ENCODE assay signal across 8 cellular contexts in the genomic region with DNA sequence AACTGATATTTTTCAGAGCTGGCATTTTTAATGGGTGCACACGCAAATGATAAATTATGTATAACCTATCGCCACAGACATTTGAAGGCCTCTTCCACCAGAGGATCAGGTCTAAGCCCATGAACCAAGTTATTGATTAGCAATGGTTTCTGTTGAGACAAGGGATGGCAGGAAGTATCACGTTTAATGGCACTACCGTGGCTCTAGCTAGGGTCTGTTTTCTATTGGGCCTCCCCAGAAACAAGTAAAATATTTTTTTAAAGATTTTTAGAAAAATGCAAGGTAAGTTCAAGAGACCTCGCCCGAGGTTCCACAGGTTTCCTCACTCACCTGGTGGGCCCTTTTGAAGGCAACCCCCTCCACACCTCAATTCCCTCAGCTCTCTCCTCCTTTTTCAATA.
DNase-seq lines count a peak whose midpoint lies in the region; ATAC-seq and TF ChIP-seq lines count a peak whose summit lies in the region.

No MANE protein-coding gene starts in this region.

- H3K9ac ChIP-seq in HUES6 (ENCODE audit: low read length) (peak overlapping the region; percentile 88), mucosa of stomach (ENCODE audit: low read length) (peak overlapping the region; percentile 90)

- H3K4me3 ChIP-seq in HUES6 (ENCODE audit: low read depth, low read length) (peak overlapping the region; percentile 97), brain microvascular endothelial cell (ENCODE audit: low read depth, low read length) (peak overlapping the region; percentile 83), mucosa of stomach (ENCODE audit: low read length) (peak overlapping the region; percentile 40)

- H3K9me3 ChIP-seq in HUES6 (ENCODE audit: control insufficient read depth, insufficient read depth, low read depth, low read length) (no peaks in the 10 kb centered on the region), mucosa of stomach (ENCODE audit: control insufficient read depth, low read length) (no peaks in the 10 kb centered on the region)

- DNase-seq in NCI-H82 (lab: John Stamatoyannopoulos, UW) (peak; percentile 32), NCI-H82 treated with DMSO at 0.1 percent for 48 hours (lab: John Stamatoyannopoulos, UW; ENCODE audit: unreplicated experiment) (no peak), brain microvascular endothelial cell (no peak), NCI-H1105 treated with DMSO at 0.1 percent for 48 hours (lab: John Stamatoyannopoulos, UW) (no peak), GM13976 (ENCODE audit: low spot score) (no peak)

- H3K36me3 ChIP-seq in HUES6 (ENCODE audit: control insufficient read depth, insufficient read depth, low read length) (0 out of 2 replicates have a peak, but pooled peaks cover 2% of the 10 kb centered on the region), brain microvascular endothelial cell (replicated peaks) (peaks cover 8% of the 10 kb centered on the region), mucosa of stomach (ENCODE audit: control insufficient read depth, insufficient read depth, low read length) (no peaks in the 10 kb centered on the region)

- H3K27me3 ChIP-seq in HUES6 (ENCODE audit: control insufficient read depth, insufficient read depth, low read length) = no peaks in the 10 kb centered on the region
- no peaks in the 10 kb centered on the region for H3K27me3 ChIP-seq in brain microvascular endothelial cell (replicated peaks)
- H3K27me3 ChIP-seq in mucosa of stomach (ENCODE audit: control insufficient read depth, insufficient read depth, low read length) = no peaks in the 10 kb centered on the region

- TF ChIP-seq CTCF in brain microvascular endothelial cell (IDR thresholded peaks at IDR 0.05; ENCODE audit: low read depth, low read length, missing control alignments) = no peak
- no peak for TF ChIP-seq CTCF in GM13976 (IDR thresholded peaks at IDR 0.05; ENCODE audit: borderline replicate concordance, control extremely low read depth, extremely low read depth, insufficient read depth, missing control alignments)

- ATAC-seq in GM21515 (IDR thresholded peaks at IDR 0.05; ENCODE audit: unreplicated experiment) = no peak

- in situ Hi-C loops in brain microvascular endothelial cell (cut with HindIII; ENCODE audit: low pct_ligation_motif_present, low sequenced_read_pairs) (no loop called here), GM13976 (cut with MboI; ENCODE audit: low sequenced_read_pairs, unreplicated experiment) (no loop called here)

- H3K27ac ChIP-seq in HUES6 (ENCODE audit: low read depth, low read length) (peak overlapping the region; percentile 74; the same call in 1 of the 2 replicates), brain microvascular endothelial cell (peak overlapping the region; percentile 94)

- H3K4me1 ChIP-seq in HUES6 (ENCODE audit: control insufficient read depth, insufficient read depth, low read length) (peaks cover 12% of the 10 kb centered on the region), mucosa of stomach (ENCODE audit: control insufficient read depth, insufficient read depth, low read length) (peaks cover 35% of the 10 kb centered on the region)

Comparison
In these comparisons a context has a peak if more than half of its experiments do, and no peak if none do; other contexts are left out.
1. H3K4me3 ChIP-seq: peak in every context shown above with its lines; median percentile 97 in HUES6; 83 in brain microvascular endothelial cell; 40 in mucosa of stomach.